ENCODE assay signal across 8 cellular contexts in the genomic region with DNA sequence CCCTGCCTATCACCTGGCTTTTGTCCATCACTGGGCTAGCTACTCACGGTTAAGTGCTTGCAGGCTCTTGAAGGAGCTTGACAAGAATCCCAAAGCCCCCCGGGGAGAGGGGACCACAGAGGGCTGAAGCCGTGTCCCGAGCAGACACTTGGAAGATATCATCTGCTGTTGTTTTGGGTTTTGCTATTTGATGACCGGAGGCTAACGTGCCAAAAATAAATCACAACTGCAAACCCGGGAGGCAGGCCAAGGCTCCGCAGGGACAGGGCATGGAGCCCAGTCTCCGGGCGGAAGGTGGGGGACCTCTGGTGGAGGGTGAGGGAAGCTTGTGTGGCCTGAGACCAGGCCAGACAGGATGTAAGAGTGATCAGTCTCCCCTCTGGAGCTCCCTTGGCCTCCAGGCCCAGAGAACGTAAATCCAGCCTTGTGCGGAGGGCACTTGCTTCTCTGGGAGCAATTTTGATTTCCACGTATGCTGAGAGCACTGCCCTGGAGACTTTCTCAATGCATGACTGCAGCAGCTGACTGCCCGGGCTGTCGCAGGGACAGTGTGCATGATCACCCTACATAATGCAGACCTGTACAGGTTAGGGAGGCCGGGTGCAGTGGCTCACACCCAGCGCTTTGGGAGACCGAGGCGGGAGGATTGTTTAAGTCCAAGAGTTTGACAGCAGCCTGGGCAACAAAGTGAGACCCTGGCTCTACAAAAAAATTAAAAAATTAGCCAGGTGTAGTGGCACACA. TPM values are rescaled to one million over a fixed set of nuclear protein-coding genes. Genes with fewer than 3 reads are reported as not detected.
A peak's percentile ranks its signal among the peaks of the same experiment; 100 is the strongest.
DNase-seq lines count a peak whose midpoint lies in the region; ATAC-seq and TF ChIP-seq lines count a peak whose summit lies in the region.

A gene (minus strand): TSS at position 164 of the 743 bp plus-strand sequence. CDS start 4,011 bp downstream, outside the sequence.

- no peaks in the 10 kb centered on the region for H3K9me3 ChIP-seq in esophagus muscularis mucosa

- H3K9me3 Mint-ChIP-seq in naive B cell = no peaks in the 10 kb centered on the region

- ATAC-seq in naive B cell (ENCODE audit: low read depth in 2 of 2) = no peak
- ATAC-seq in HG03378 (IDR thresholded peaks at IDR 0.05; ENCODE audit: unreplicated experiment) = no peak
- no peak for ATAC-seq in HG03342 (IDR thresholded peaks at IDR 0.05; ENCODE audit: unreplicated experiment)

- peak within 1 kb of the TSS; percentile 68 to 77 (median 71) for H3K27ac ChIP-seq in esophagus muscularis mucosa (replicated peaks in 1 of 4)

- TF ChIP-seq POLR2A in esophagus muscularis mucosa (IDR thresholded peaks at IDR 0.05; ENCODE audit: low read depth) (no peak), erythroblast (IDR thresholded peaks at IDR 0.05; ENCODE audit: low read length) (no peak)

- H3K27me3 ChIP-seq in esophagus muscularis mucosa = no peaks in the 10 kb centered on the region

- no peaks in the 10 kb centered on the region for H3K36me3 Mint-ChIP-seq in naive B cell

- peak; percentile 53 to 83 (median 56) for TF ChIP-seq CTCF in esophagus muscularis mucosa (IDR thresholded peaks at IDR 0.05)

- H3K27ac Mint-ChIP-seq in naive B cell = peak within 1 kb of the TSS in 5 of 6 donors; percentile 7 to 54 (median 29)

- H3K36me3 ChIP-seq in esophagus muscularis mucosa = peaks cover 0 to 25% (median 9%) of the 10 kb centered on the region in 4 donors

- H3K27me3 Mint-ChIP-seq in naive B cell = no peaks in the 10 kb centered on the region

- no peak for TF ChIP-seq EP300 in esophagus muscularis mucosa (IDR thresholded peaks at IDR 0.05)

- H3K4me3 Mint-ChIP-seq in naive B cell = peak within 1 kb of the TSS in 1 of 8 donors; percentile 47

- H3K4me1 ChIP-seq in esophagus muscularis mucosa = peaks cover 24 to 42% (median 33%) of the 10 kb centered on the region in 4 donors

- WGBS in esophagus muscularis mucosa = 37% methylated on average over 13 of the region's 19 CpGs

- intact Hi-C loops in esophagus muscularis mucosa (cut with DNase I) = no loop called here

- no peaks in the 10 kb centered on the region for H3K4me1 Mint-ChIP-seq in naive B cell

- H3K4me3 ChIP-seq in esophagus muscularis mucosa = peak within 1 kb of the TSS; percentile 17 to 31 (median 22)

- DNase-seq in H4 (ENCODE audit: low spot score) = peak; percentile 88
- DNase-seq in RPMI7951 (ENCODE audit: low read depth) = peak; percentile 95
- peak; percentile 93 for DNase-seq in esophagus muscularis mucosa (ENCODE audit: extremely low spot score)
- no peak for DNase-seq in naive B cell
- DNase-seq in erythroblast (lab: John Stamatoyannopoulos, UW) = no peak
- no peak for DNase-seq in T1000 (lab: John Stamatoyannopoulos, UW)

RNA-seq across cellular contexts. Expression of the gene that starts here (rescaled TPM):
- 0.17 TPM in 1 of 2 replicates, not detected in the other for total RNA-seq in H4 (2014; rRNA removed; shearing (Covaris generic))
- 0.39 and 0.96 TPM in 2 replicates for total RNA-seq in RPMI7951 (2014; rRNA removed; shearing (Covaris generic))
- 1 to 10 TPM in 2 of 4 donors, under 1 TPM in 2; 0.26 to 1.7 (median 0.94) TPM for total RNA-seq in esophagus muscularis mucosa
- polyA plus RNA-seq in naive B cell (ENCODE audit: low read depth in 6 of 6) = under 1 TPM in 5 of 6 donors, not detected in 1; 0.15 to 0.63 (median 0.41) TPM

Comparison
In these comparisons a context has a peak if more than half of its experiments do, and no peak if none do; other contexts are left out.
1. Peak in DNase-seq in H4; RNA of the gene not detected or under 1 TPM.
2. Peak in DNase-seq in RPMI7951; RNA of the gene not detected or under 1 TPM.